ENCODE assay signal across 20 cellular contexts in the genomic region with DNA sequence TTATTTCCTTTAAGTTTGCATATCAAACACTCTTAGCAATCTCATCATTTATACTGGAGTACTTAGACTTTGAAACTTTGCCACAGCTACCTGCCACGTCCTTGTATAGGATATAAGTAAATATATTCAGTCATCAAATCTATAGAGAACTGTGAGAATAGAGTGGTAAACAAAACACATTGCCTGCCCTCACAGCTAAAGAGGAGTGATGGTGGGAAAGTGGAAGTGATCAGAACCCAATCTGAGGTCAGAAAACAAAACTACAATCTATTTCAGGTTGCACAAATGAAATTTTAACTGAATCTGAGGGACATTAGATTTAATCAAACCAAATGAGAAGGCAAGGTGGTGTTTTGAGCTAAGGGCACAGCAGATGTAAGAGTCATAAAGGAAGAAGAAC.
DNase-seq lines count a peak whose midpoint lies in the region; ATAC-seq and TF ChIP-seq lines count a peak whose summit lies in the region.
"Had no signal": no experiment of that assay in that cellular context is flagged by ENCODE, and none has a peak within 500 bp of the region (broad histone marks: within the 10 kb centered on the region; RNA-seq: fewer than 3 reads in every experiment).

No MANE protein-coding gene starts in this region.

- no peak overlapping the region for H3K4me3 Mint-ChIP-seq in activated T-helper 2 cell treated with anti-CD3 and anti-CD28 coated beads, Interferon-gamma antibody, Interleukin-2, Interleukin-4, amounts not matched to agents 10 μg/mL and 5 μg/mL and 100 μg/mL, durations not matched to agents 14 hours and 24 hours and 36 hours (ENCODE audit: low read depth)
- H3K4me3 Mint-ChIP-seq: naive thymus-derived CD4-positive, alpha-beta T cell; stimulated activated naive CD8-positive, alpha-beta T cell treated with anti-CD3 and anti-CD28 coated beads, Interleukin-15, amount 100 ng/mL, for 72 hours had no signal

- DNase-seq in GM20000 (ENCODE audit: low spot score) (peak; percentile 10), GM03348 (ENCODE audit: low spot score) (no peak), cerebellum (ENCODE audit: low spot score) (no peak)
- no peak for DNase-seq in activated T-helper 2 cell treated with anti-CD3 and anti-CD28 coated beads, Interferon-gamma antibody, Interleukin-2, Interleukin-4, amounts not matched to agents 10 μg/mL and 5 μg/mL and 100 μg/mL, durations not matched to agents 14 hours and 24 hours and 36 hours (ENCODE audit: low spot score)
- DNase-seq: caudate nucleus; CD4-positive, CD25-positive, alpha-beta regulatory T cell; heart right ventricle; naive thymus-derived CD4-positive, alpha-beta T cell; NCI-H2081 treated with DMSO at 0.1 percent for 48 hours; occipital lobe; SIG-M5; stimulated activated CD4-positive, alpha-beta T cell treated with anti-CD3 and anti-CD28 coated beads, Interleukin-4, amount 100 ng/mL, for 4 hours; stimulated activated naive CD8-positive, alpha-beta T cell treated with anti-CD3 and anti-CD28 coated beads, Interleukin-15, amount 100 ng/mL, for 72 hours had no signal

- ATAC-seq in GM18858 (IDR thresholded peaks at IDR 0.05; ENCODE audit: unreplicated experiment) (peak; percentile 46), HG02885 (IDR thresholded peaks at IDR 0.05; ENCODE audit: poor library complexity, unreplicated experiment) (peak; percentile 60), GM19397 (IDR thresholded peaks at IDR 0.05; ENCODE audit: unreplicated experiment) (no peak), HG02588 (IDR thresholded peaks at IDR 0.05; ENCODE audit: unreplicated experiment) (no peak)
- ATAC-seq: activated naive CD4-positive, alpha-beta T cell treated with anti-CD3 and anti-CD28 coated beads, Interleukin-2, amount 50 U/mL, for 72 hours; heart right ventricle; HepG2; left lobe of liver; naive thymus-derived CD4-positive, alpha-beta T cell; stimulated activated naive CD8-positive, alpha-beta T cell treated with anti-CD3 and anti-CD28 coated beads, Interleukin-15, amount 100 ng/mL, for 72 hours had no signal

- peaks cover 30% of the 10 kb centered on the region for H3K36me3 Mint-ChIP-seq in activated T-helper 2 cell treated with anti-CD3 and anti-CD28 coated beads, Interferon-gamma antibody, Interleukin-2, Interleukin-4, amounts not matched to agents 10 μg/mL and 5 μg/mL and 100 μg/mL, durations not matched to agents 14 hours and 24 hours and 36 hours (ENCODE audit: low read depth)

- TF ChIP-seq CTCF in GM20000 (IDR thresholded peaks at IDR 0.05; ENCODE audit: extremely low read depth, missing control alignments), result no peak

- no peaks in the 10 kb centered on the region for H3K27me3 Mint-ChIP-seq in activated T-helper 2 cell treated with anti-CD3 and anti-CD28 coated beads, Interferon-gamma antibody, Interleukin-2, Interleukin-4, amounts not matched to agents 10 μg/mL and 5 μg/mL and 100 μg/mL, durations not matched to agents 14 hours and 24 hours and 36 hours (ENCODE audit: low read depth)
- H3K27me3 Mint-ChIP-seq: CD4-positive, CD25-positive, alpha-beta regulatory T cell; naive thymus-derived CD4-positive, alpha-beta T cell; stimulated activated naive CD8-positive, alpha-beta T cell treated with anti-CD3 and anti-CD28 coated beads, Interleukin-15, amount 100 ng/mL, for 72 hours had no signal

- intact Hi-C loops in activated T-helper 2 cell treated with anti-CD3 and anti-CD28 coated beads, Interferon-gamma antibody, Interleukin-2, Interleukin-4, amounts not matched to agents 10 μg/mL and 5 μg/mL and 100 μg/mL, durations not matched to agents 14 hours and 24 hours and 36 hours (cut with micrococcal nuclease), result no loop called here

- no peaks in the 10 kb centered on the region for H3K9me3 Mint-ChIP-seq in activated T-helper 2 cell treated with anti-CD3 and anti-CD28 coated beads, Interferon-gamma antibody, Interleukin-2, Interleukin-4, amounts not matched to agents 10 μg/mL and 5 μg/mL and 100 μg/mL, durations not matched to agents 14 hours and 24 hours and 36 hours
- H3K9me3 Mint-ChIP-seq: activated naive CD4-positive, alpha-beta T cell treated with anti-CD3 and anti-CD28 coated beads, Interleukin-2, amount 50 U/mL, for 72 hours; CD4-positive, CD25-positive, alpha-beta regulatory T cell; naive thymus-derived CD4-positive, alpha-beta T cell; stimulated activated naive CD8-positive, alpha-beta T cell treated with anti-CD3 and anti-CD28 coated beads, Interleukin-15, amount 100 ng/mL, for 72 hours had no signal

- H3K27ac Mint-ChIP-seq in activated T-helper 2 cell treated with anti-CD3 and anti-CD28 coated beads, Interferon-gamma antibody, Interleukin-2, Interleukin-4, amounts not matched to agents 10 μg/mL and 5 μg/mL and 100 μg/mL, durations not matched to agents 14 hours and 24 hours and 36 hours, result peak overlapping the region; percentile 7
- H3K27ac Mint-ChIP-seq: activated naive CD4-positive, alpha-beta T cell treated with anti-CD3 and anti-CD28 coated beads, Interleukin-2, amount 50 U/mL, for 72 hours; naive thymus-derived CD4-positive, alpha-beta T cell had no signal

- H3K4me1 Mint-ChIP-seq in activated T-helper 2 cell treated with anti-CD3 and anti-CD28 coated beads, Interferon-gamma antibody, Interleukin-2, Interleukin-4, amounts not matched to agents 10 μg/mL and 5 μg/mL and 100 μg/mL, durations not matched to agents 14 hours and 24 hours and 36 hours (ENCODE audit: low read depth), result peaks cover 27% of the 10 kb centered on the region

Comparison
In these comparisons a context has a peak if more than half of its experiments do, and no peak if none do; other contexts are left out.
1. ATAC-seq: peak in GM18858 (single experiment) and HG02885 (single experiment); none in GM19397 (single experiment) and HG02588 (single experiment).